Comparison of ENCODE assay signal across 6 cellular contexts in genomic region chr7:110988348-110988747, GRCh38.
"Had no signal": no experiment of that assay in that cellular context is flagged by ENCODE, and none has a peak within 500 bp of the region (broad histone marks: within the 10 kb centered on the region; RNA-seq: fewer than 3 reads in every experiment).

No MANE protein-coding gene starts in this region.

- H3K4me3 ChIP-seq: GM23338 had no signal

- DNase-seq: H9 had no signal

- ATAC-seq: GM23338, HepG2 had no signal

- H3K27me3 Mint-ChIP-seq: IgD-negative memory B cell had no signal

- H3K27ac Mint-ChIP-seq: GM23338, H9, IgD-negative memory B cell had no signal

- FAIRE-seq: H1, HepG2 had no signal

- H3K4me1 Mint-ChIP-seq: GM23338, H9, IgD-negative memory B cell had no signal

- H3K4me3 Mint-ChIP-seq: GM23338, H9, IgD-negative memory B cell had no signal

- H3K9me3 Mint-ChIP-seq: GM23338, H9, IgD-negative memory B cell had no signal

- H3K27ac ChIP-seq: HL-60 had no signal
